16 cellular contexts compared by ENCODE assay signal in the genomic region with DNA sequence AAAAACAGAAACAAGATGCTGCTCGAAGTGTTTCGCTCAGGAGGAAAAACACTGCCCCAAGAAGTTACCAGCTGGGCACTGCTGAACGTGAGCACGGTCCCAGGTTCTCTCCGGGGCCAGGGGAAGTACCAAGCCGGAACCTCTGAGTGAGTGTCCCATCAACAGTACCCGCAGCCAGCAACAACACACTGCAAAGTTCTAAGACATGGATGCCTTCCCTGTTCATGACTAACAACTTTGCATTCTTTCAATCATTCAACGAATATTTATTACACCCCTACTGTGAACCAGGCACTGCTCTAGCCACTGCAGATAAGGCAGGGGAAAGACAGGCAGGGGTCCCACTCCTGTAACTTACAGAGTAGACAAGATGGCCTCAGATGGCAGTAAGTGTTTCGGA.
DNase-seq lines count a peak whose midpoint lies in the region; ATAC-seq and TF ChIP-seq lines count a peak whose summit lies in the region.
"Had no signal": no experiment of that assay in that cellular context is flagged by ENCODE, and none has a peak within 500 bp of the region (broad histone marks: within the 10 kb centered on the region; RNA-seq: fewer than 3 reads in every experiment).

No MANE protein-coding gene starts in this region.

- no peaks in the 10 kb centered on the region for H3K9me3 ChIP-seq in cardiac muscle cell (ENCODE audit: low read depth)
- H3K9me3 ChIP-seq: heart left ventricle, SJCRH30 had no signal

- H3K4me3 Mint-ChIP-seq in nephron progenitor cell = peak overlapping the region; percentile 2
- H3K4me3 Mint-ChIP-seq: HFFc6; natural killer cell treated with Interleukin-12 subunit alpha and Interleukin-12 subunit beta and Interleukin-15 and Interleukin-18, amount 100 ng/mL, for 72 hours had no signal

- H3K4me1 Mint-ChIP-seq in nephron progenitor cell = peaks cover 44% of the 10 kb centered on the region

- ATAC-seq in HG02759 (IDR thresholded peaks at IDR 0.05; ENCODE audit: unreplicated experiment) = no peak
- ATAC-seq in GM18870 (IDR thresholded peaks at IDR 0.05; ENCODE audit: unreplicated experiment) = no peak
- ATAC-seq: natural killer cell treated with Interleukin-12 subunit alpha and Interleukin-12 subunit beta and Interleukin-15 and Interleukin-18, amount 100 ng/mL, for 72 hours had no signal

- TF ChIP-seq CTCF in cardiac muscle cell (IDR thresholded peaks at IDR 0.05; ENCODE audit: low read depth, low read length) = no peak
- no peak for TF ChIP-seq CTCF in nephron progenitor cell (IDR thresholded peaks at IDR 0.05)

- H3K27ac ChIP-seq in cardiac muscle cell = peak overlapping the region; percentile 66
- H3K27ac ChIP-seq: SJCRH30 had no signal

- H3K27me3 Mint-ChIP-seq in nephron progenitor cell (ENCODE audit: low read depth, poor library complexity) = peaks cover 5% of the 10 kb centered on the region

- DNase-seq in cardiac muscle cell (ENCODE audit: low read depth in 1 of 2, low spot score in 1 of 2) (no peak), cardiac septum (ENCODE audit: low spot score) (no peak), dermis blood vessel endothelial cell (peak; percentile 68), nephron progenitor cell (no peak), HuH-7 (ENCODE audit: low spot score) (no peak), SIG-M5 (lab: John Stamatoyannopoulos, UW) (no peak)
- DNase-seq: activated gamma-delta T cell treated with Interleukin-2 at 50 U/mL for 16 hours; Calu3; heart left ventricle; HFFc6; NCI-H2081 treated with DMSO at 0.1 percent for 48 hours; NK-92 treated with Interleukin-12 subunit alpha and Interleukin-12 subunit beta, amount 100 ng/mL, for 24 hours; SJCRH30 had no signal

- no peaks in the 10 kb centered on the region for H3K36me3 ChIP-seq in cardiac muscle cell
- H3K36me3 ChIP-seq: heart left ventricle, SJCRH30 had no signal

- H3K27me3 ChIP-seq in cardiac muscle cell = no peaks in the 10 kb centered on the region
- H3K27me3 ChIP-seq: heart left ventricle, SJCRH30 had no signal

- H3K4me3 ChIP-seq in cardiac muscle cell = no peak overlapping the region
- H3K4me3 ChIP-seq: heart left ventricle, SJCRH30 had no signal

- H3K27ac Mint-ChIP-seq in nephron progenitor cell = peak overlapping the region; percentile 0
- H3K27ac Mint-ChIP-seq: HFFc6; natural killer cell treated with Interleukin-12 subunit alpha and Interleukin-12 subunit beta and Interleukin-15 and Interleukin-18, amount 100 ng/mL, for 72 hours had no signal

- intact Hi-C loops in cardiac septum (cut with DNase I) = no loop called here

- H3K9me3 Mint-ChIP-seq in nephron progenitor cell = no peaks in the 10 kb centered on the region
- H3K9me3 Mint-ChIP-seq: HFFc6; natural killer cell treated with Interleukin-12 subunit alpha and Interleukin-12 subunit beta and Interleukin-15 and Interleukin-18, amount 100 ng/mL, for 72 hours had no signal

- peaks cover 23% of the 10 kb centered on the region for H3K36me3 Mint-ChIP-seq in nephron progenitor cell (ENCODE audit: low read depth)
- H3K36me3 Mint-ChIP-seq: natural killer cell treated with Interleukin-12 subunit alpha and Interleukin-12 subunit beta and Interleukin-15 and Interleukin-18, amount 100 ng/mL, for 72 hours had no signal

- peaks cover 20% of the 10 kb centered on the region for H3K4me1 ChIP-seq in cardiac muscle cell (ENCODE audit: low read depth)
- H3K4me1 ChIP-seq: SJCRH30 had no signal
